ENCODE assay signal across 1 cellular context in genomic region chr1:241447056-241447649, GRCh38.
TF ChIP-seq lines count a peak whose summit lies in the region.

No MANE protein-coding gene starts in this region.

TF ChIP-seq in HEK293, 187 proteins besides CTCF, POLR2A, EP300 and RAD21 (continued from another document):
- TF ChIP-seq ZBTB11 (tag by site-specific recombination; conservative IDR thresholded peaks at IDR 0.05; ENCODE audit: low read depth), result no peak
- TF ChIP-seq PRDM10 (tag by site-specific recombination; IDR thresholded peaks at IDR 0.05), result no peak
- peak; percentile 29; the same call in 1 of the 2 replicates for TF ChIP-seq GLIS1 (tag by site-specific recombination; IDR thresholded peaks at IDR 0.05)
- TF ChIP-seq SCRT2 (tag by site-specific recombination; IDR thresholded peaks at IDR 0.05), result no peak
- TF ChIP-seq ZBTB17 (tag by site-specific recombination; IDR thresholded peaks at IDR 0.05), result no peak
- TF ChIP-seq WT1 (tag by site-specific recombination; IDR thresholded peaks at IDR 0.05), result no peak
- no peak for TF ChIP-seq ZNF664 (tag by site-specific recombination; IDR thresholded peaks at IDR 0.05)
- peak; percentile 53; the same call in 1 of the 2 replicates for TF ChIP-seq OSR2 (tag by site-specific recombination; IDR thresholded peaks at IDR 0.05)
TF ChIP-seq in HEK293: peak in this region for 3.
